14 cellular contexts compared by ENCODE assay signal in genomic region chr7:30423793-30424505, GRCh38.
"Had no signal": no experiment of that assay in that cellular context is flagged by ENCODE, and none has a peak within 500 bp of the region (broad histone marks: within the 10 kb centered on the region; RNA-seq: fewer than 3 reads in every experiment).

No MANE protein-coding gene starts in this region.

- H3K27me3 ChIP-seq: pancreas, tibial nerve had no signal

- H3K4me1 Mint-ChIP-seq: activated naive CD4-positive, alpha-beta T cell treated with anti-CD3 and anti-CD28 coated beads, Interleukin-2, amount 10 ng/mL, durations not matched to agents 7 days and 5 days; stimulated activated memory B cell treated with anti-CD40 and anti-IgM and Interleukin-4, amounts not matched to agents 10 μg/mL and 1 μg/mL and 100 μg/mL, for 72 hours had no signal

- DNase-seq: activated CD4-positive, alpha-beta T cell treated with anti-CD3 and anti-CD28 coated beads for 36 hours; activated naive CD4-positive, alpha-beta T cell treated with anti-CD3 and anti-CD28 coated beads, Interleukin-2, amount 10 ng/mL, durations not matched to agents 7 days and 5 days; amniotic stem cell; caudate nucleus; midbrain; pancreas; substantia nigra; T1000 had no signal

- H3K9me3 Mint-ChIP-seq: activated naive CD4-positive, alpha-beta T cell treated with anti-CD3 and anti-CD28 coated beads, Interleukin-2, amount 10 ng/mL, durations not matched to agents 7 days and 5 days; activated T-helper 2 cell treated with anti-CD3 and anti-CD28 coated beads, Interferon-gamma antibody, Interleukin-2, Interleukin-4, amounts not matched to agents 10 μg/mL and 5 μg/mL and 100 μg/mL, durations not matched to agents 14 hours and 24 hours and 36 hours had no signal

- H3K4me3 ChIP-seq: lung, pancreas, tibial nerve had no signal

- H3K36me3 ChIP-seq: pancreas had no signal

- H3K4me1 ChIP-seq: pancreas had no signal

- H3K27me3 Mint-ChIP-seq: activated CD4-positive, alpha-beta T cell treated with anti-CD3 and anti-CD28 coated beads for 36 hours; activated naive CD4-positive, alpha-beta T cell treated with anti-CD3 and anti-CD28 coated beads, Interleukin-2, amount 10 ng/mL, durations not matched to agents 7 days and 5 days; stimulated activated memory B cell treated with anti-CD40 and anti-IgM and Interleukin-4, amounts not matched to agents 10 μg/mL and 1 μg/mL and 100 μg/mL, for 72 hours had no signal

- H3K27ac ChIP-seq: pancreas, tibial nerve had no signal

- H3K9me3 ChIP-seq: pancreas, tibial nerve had no signal

- H3K4me3 Mint-ChIP-seq: activated CD4-positive, alpha-beta T cell treated with anti-CD3 and anti-CD28 coated beads for 36 hours; activated naive CD4-positive, alpha-beta T cell treated with anti-CD3 and anti-CD28 coated beads, Interleukin-2, amount 10 ng/mL, durations not matched to agents 7 days and 5 days; neural crest cell; stimulated activated memory B cell treated with anti-CD40 and anti-IgM and Interleukin-4, amounts not matched to agents 10 μg/mL and 1 μg/mL and 100 μg/mL, for 72 hours had no signal

- ATAC-seq: activated CD4-positive, alpha-beta T cell treated with anti-CD3 and anti-CD28 coated beads for 36 hours; esophagus mucosa; stimulated activated memory B cell treated with anti-CD40 and anti-IgM and Interleukin-4, amounts not matched to agents 10 μg/mL and 1 μg/mL and 100 μg/mL, for 72 hours had no signal

- H3K27ac Mint-ChIP-seq: activated CD4-positive, alpha-beta T cell treated with anti-CD3 and anti-CD28 coated beads for 36 hours; activated T-helper 2 cell treated with anti-CD3 and anti-CD28 coated beads, Interferon-gamma antibody, Interleukin-2, Interleukin-4, amounts not matched to agents 10 μg/mL and 5 μg/mL and 100 μg/mL, durations not matched to agents 14 hours and 24 hours and 36 hours; stimulated activated memory B cell treated with anti-CD40 and anti-IgM and Interleukin-4, amounts not matched to agents 10 μg/mL and 1 μg/mL and 100 μg/mL, for 72 hours had no signal
